1 cellular context compared by ENCODE assay signal in the genomic region with DNA sequence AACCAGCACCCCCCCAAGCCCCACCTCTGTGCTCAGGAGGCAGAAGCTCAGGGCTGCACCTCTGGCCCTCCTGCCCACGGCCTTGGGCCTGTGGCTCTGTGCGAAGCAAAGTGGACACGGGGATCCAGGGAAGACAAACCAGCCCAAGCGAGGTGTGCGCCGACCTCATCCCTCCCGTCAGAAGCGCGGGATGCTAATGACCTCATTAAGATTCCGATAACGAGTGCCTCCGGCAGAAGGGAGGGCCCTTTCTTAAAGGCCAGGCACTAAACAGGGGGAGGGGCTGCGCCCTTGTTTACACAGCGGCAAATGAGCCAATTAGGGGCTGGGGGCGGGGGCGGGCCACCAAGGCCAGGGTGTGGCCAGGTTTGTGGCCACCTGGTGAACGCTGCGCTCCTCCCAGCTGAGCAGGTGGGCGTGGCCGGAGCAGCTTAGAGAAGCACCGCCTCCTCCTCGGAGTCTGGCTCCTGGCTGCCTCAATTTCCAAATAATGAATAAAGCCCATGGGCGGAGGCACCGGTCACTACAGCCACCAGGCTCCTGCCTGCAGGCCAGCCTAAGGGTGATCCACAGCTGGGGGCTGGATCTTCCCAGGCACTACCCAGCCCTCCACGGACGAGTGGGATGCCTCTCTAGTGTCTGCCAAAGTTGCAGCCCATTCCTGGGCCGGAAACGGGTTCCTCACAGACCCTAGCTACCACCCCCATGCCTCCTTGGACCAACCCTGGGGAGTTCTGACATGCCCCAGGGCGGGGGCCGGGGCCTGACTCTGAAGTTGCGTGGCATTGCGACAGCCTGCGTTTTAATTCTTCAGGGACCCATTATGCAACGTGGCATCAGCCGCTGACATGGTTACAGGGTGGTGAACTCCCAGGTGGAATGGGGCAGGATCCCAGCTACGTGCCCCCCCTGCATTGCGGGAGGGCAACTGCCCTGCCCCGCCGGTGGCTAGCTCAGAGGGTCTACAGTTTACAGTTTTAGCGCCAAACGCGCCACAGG.
TF ChIP-seq lines count a peak whose summit lies in the region.

No MANE protein-coding gene starts in this region.

TF ChIP-seq in HepG2, 621 proteins besides CTCF, POLR2A, EP300 and RAD21 (continues in another document):
- TF ChIP-seq RARA (CRISPR knock-in tag; IDR thresholded peaks at IDR 0.05) (no peak), ZNF446 (CRISPR knock-in tag; IDR thresholded peaks at IDR 0.05) (0 out of 2 replicates have a peak, but pooled peaks have one; percentile 40), KMT2A (CRISPR knock-in tag; IDR thresholded peaks at IDR 0.05) (no peak), ZBTB7A (CRISPR knock-in tag; IDR thresholded peaks at IDR 0.05) (0 out of 2 replicates have a peak, but pooled peaks have one; percentile 4), RBM22 (optimal IDR thresholded peaks at IDR 0.05; ENCODE audit: low read length) (peak; percentile 76), ZNF790 (CRISPR knock-in tag; IDR thresholded peaks at IDR 0.05; ENCODE audit: borderline replicate concordance) (no peak), CEBPB (IDR thresholded peaks at IDR 0.05; ENCODE audit: borderline replicate concordance, low read depth, low read length) (peak; percentile 76; the same call in 1 of the 2 replicates), BORCS8-MEF2B (CRISPR knock-in tag; IDR thresholded peaks at IDR 0.05) (0 out of 2 replicates have a peak, but pooled peaks have one; percentile 30), ZNF75D (CRISPR knock-in tag; IDR thresholded peaks at IDR 0.05; ENCODE audit: borderline replicate concordance) (no peak), MZF1 (CRISPR knock-in tag; IDR thresholded peaks at IDR 0.05; ENCODE audit: borderline replicate concordance) (peak; percentile 20; the same call in 1 of the 2 replicates), ZFP36L2 (CRISPR knock-in tag; IDR thresholded peaks at IDR 0.05) (no peak), SSRP1 (CRISPR knock-in tag; IDR thresholded peaks at IDR 0.05) (no peak; the same call in 1 of the 2 replicates), AKAP8 (CRISPR knock-in tag; IDR thresholded peaks at IDR 0.05) (peak; percentile 14; the same call in 1 of the 2 replicates), ZNF749 (CRISPR knock-in tag; IDR thresholded peaks at IDR 0.05; ENCODE audit: borderline replicate concordance) (peak; percentile 68; the same call in 1 of the 2 replicates), NFYB (CRISPR knock-in tag; IDR thresholded peaks at IDR 0.05) (0 out of 2 replicates have a peak, but pooled peaks have one; percentile 15), FOXA3 (CRISPR knock-in tag; IDR thresholded peaks at IDR 0.05) (peak; percentile 58), CCDC6 (CRISPR knock-in tag; IDR thresholded peaks at IDR 0.05) (0 out of 2 replicates have a peak, but pooled peaks have one; percentile 30), RCOR2 (CRISPR knock-in tag; IDR thresholded peaks at IDR 0.05) (no peak), SP1 (IDR thresholded peaks at IDR 0.05) (no peak), SP1 (CRISPR knock-in tag; IDR thresholded peaks at IDR 0.05) (0 out of 2 replicates have a peak, but pooled peaks have one; percentile 12), ZNF350 (CRISPR knock-in tag; IDR thresholded peaks at IDR 0.05; ENCODE audit: borderline replicate concordance, low read depth) (peak; percentile 0; the same call in 1 of the 2 replicates), SOX13 (IDR thresholded peaks at IDR 0.05) (no peak), SOX13 (CRISPR knock-in tag; conservative IDR thresholded peaks at IDR 0.05 in 1 of 2, IDR thresholded peaks at IDR 0.05 in 1 of 2) (no peak), RBFOX2 (IDR thresholded peaks at IDR 0.05; ENCODE audit: low read depth, low read length) (peak; percentile 54), MAZ (IDR thresholded peaks at IDR 0.05; ENCODE audit: borderline replicate concordance, low read depth, low read length) (0 out of 2 replicates have a peak, but pooled peaks have one; percentile 2), MAZ (CRISPR knock-in tag; IDR thresholded peaks at IDR 0.05; ENCODE audit: low read depth) (no peak), FOXA1 (IDR thresholded peaks at IDR 0.05) (no peak), FOXA1 (CRISPR knock-in tag; IDR thresholded peaks at IDR 0.05) (peak; percentile 63), ZNF878 (CRISPR knock-in tag; IDR thresholded peaks at IDR 0.05) (no peak), ZFY (CRISPR knock-in tag; IDR thresholded peaks at IDR 0.05) (0 out of 2 replicates have a peak, but pooled peaks have one; percentile 12), PHF20 (CRISPR knock-in tag; IDR thresholded peaks at IDR 0.05) (0 out of 2 replicates have a peak, but pooled peaks have one; percentile 9), ZNF605 (CRISPR knock-in tag; IDR thresholded peaks at IDR 0.05) (peak; percentile 42; the same call in 1 of the 2 replicates), ZFP90 (CRISPR knock-in tag; IDR thresholded peaks at IDR 0.05; ENCODE audit: borderline replicate concordance) (no peak), KDM4B (CRISPR knock-in tag; IDR thresholded peaks at IDR 0.05) (0 out of 2 replicates have a peak, but pooled peaks have one; percentile 21), ZNF331 (CRISPR knock-in tag; IDR thresholded peaks at IDR 0.05) (0 out of 2 replicates have a peak, but pooled peaks have one; percentile 4), ZBTB38 (CRISPR knock-in tag; IDR thresholded peaks at IDR 0.05) (0 out of 2 replicates have a peak, but pooled peaks have one; percentile 33), IKZF1 (IDR thresholded peaks at IDR 0.05) (no peak), HOXA9 (CRISPR knock-in tag; IDR thresholded peaks at IDR 0.05; ENCODE audit: borderline replicate concordance) (no peak), AHR (CRISPR knock-in tag; IDR thresholded peaks at IDR 0.05) (0 out of 2 replicates have a peak, but pooled peaks have one; percentile 6), HMG20B (CRISPR knock-in tag; conservative IDR thresholded peaks at IDR 0.05) (no peak), PRPF4 (IDR thresholded peaks at IDR 0.05; ENCODE audit: low read depth, low read length, poor library complexity, severe bottlenecking) (peak; percentile 33), ZFAT (CRISPR knock-in tag; conservative IDR thresholded peaks at IDR 0.05) (no peak)
- TF ChIP-seq, protein P1, sequence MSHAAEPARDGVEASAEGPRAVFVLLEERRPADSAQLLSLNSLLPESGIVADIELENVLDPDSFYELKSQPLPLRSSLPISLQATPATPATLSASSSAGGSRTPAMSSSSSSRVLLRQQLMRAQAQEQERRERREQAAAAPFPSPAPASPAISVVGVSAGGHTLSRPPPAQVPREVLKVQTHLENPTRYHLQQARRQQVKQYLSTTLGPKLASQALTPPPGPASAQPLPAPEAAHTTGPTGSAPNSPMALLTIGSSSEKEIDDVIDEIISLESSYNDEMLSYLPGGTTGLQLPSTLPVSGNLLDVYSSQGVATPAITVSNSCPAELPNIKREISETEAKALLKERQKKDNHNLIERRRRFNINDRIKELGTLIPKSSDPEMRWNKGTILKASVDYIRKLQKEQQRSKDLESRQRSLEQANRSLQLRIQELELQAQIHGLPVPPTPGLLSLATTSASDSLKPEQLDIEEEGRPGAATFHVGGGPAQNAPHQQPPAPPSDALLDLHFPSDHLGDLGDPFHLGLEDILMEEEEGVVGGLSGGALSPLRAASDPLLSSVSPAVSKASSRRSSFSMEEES (CRISPR knock-in tag; IDR thresholded peaks at IDR 0.05), result no peak
- TF ChIP-seq, protein P2, sequence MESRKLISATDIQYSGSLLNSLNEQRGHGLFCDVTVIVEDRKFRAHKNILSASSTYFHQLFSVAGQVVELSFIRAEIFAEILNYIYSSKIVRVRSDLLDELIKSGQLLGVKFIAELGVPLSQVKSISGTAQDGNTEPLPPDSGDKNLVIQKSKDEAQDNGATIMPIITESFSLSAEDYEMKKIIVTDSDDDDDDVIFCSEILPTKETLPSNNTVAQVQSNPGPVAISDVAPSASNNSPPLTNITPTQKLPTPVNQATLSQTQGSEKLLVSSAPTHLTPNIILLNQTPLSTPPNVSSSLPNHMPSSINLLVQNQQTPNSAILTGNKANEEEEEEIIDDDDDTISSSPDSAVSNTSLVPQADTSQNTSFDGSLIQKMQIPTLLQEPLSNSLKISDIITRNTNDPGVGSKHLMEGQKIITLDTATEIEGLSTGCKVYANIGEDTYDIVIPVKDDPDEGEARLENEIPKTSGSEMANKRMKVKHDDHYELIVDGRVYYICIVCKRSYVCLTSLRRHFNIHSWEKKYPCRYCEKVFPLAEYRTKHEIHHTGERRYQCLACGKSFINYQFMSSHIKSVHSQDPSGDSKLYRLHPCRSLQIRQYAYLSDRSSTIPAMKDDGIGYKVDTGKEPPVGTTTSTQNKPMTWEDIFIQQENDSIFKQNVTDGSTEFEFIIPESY (CRISPR knock-in tag; IDR thresholded peaks at IDR 0.05), result peak; percentile 74
- TF ChIP-seq, protein P3, sequence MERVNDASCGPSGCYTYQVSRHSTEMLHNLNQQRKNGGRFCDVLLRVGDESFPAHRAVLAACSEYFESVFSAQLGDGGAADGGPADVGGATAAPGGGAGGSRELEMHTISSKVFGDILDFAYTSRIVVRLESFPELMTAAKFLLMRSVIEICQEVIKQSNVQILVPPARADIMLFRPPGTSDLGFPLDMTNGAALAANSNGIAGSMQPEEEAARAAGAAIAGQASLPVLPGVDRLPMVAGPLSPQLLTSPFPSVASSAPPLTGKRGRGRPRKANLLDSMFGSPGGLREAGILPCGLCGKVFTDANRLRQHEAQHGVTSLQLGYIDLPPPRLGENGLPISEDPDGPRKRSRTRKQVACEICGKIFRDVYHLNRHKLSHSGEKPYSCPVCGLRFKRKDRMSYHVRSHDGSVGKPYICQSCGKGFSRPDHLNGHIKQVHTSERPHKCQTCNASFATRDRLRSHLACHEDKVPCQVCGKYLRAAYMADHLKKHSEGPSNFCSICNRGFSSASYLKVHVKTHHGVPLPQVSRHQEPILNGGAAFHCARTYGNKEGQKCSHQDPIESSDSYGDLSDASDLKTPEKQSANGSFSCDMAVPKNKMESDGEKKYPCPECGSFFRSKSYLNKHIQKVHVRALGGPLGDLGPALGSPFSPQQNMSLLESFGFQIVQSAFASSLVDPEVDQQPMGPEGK (CRISPR knock-in tag; IDR thresholded peaks at IDR 0.05), result peak; percentile 77
- TF ChIP-seq, protein P4, sequence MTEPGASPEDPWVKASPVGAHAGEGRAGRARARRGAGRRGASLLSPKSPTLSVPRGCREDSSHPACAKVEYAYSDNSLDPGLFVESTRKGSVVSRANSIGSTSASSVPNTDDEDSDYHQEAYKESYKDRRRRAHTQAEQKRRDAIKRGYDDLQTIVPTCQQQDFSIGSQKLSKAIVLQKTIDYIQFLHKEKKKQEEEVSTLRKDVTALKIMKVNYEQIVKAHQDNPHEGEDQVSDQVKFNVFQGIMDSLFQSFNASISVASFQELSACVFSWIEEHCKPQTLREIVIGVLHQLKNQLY (CRISPR knock-in tag; IDR thresholded peaks at IDR 0.05), result no peak
- TF ChIP-seq, protein P5, sequence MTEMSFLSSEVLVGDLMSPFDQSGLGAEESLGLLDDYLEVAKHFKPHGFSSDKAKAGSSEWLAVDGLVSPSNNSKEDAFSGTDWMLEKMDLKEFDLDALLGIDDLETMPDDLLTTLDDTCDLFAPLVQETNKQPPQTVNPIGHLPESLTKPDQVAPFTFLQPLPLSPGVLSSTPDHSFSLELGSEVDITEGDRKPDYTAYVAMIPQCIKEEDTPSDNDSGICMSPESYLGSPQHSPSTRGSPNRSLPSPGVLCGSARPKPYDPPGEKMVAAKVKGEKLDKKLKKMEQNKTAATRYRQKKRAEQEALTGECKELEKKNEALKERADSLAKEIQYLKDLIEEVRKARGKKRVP (CRISPR knock-in tag; IDR thresholded peaks at IDR 0.05), result peak in 1 of 2 experiments; percentile 62; a peak in 1 of 4 replicates
- TF ChIP-seq, protein P6, sequence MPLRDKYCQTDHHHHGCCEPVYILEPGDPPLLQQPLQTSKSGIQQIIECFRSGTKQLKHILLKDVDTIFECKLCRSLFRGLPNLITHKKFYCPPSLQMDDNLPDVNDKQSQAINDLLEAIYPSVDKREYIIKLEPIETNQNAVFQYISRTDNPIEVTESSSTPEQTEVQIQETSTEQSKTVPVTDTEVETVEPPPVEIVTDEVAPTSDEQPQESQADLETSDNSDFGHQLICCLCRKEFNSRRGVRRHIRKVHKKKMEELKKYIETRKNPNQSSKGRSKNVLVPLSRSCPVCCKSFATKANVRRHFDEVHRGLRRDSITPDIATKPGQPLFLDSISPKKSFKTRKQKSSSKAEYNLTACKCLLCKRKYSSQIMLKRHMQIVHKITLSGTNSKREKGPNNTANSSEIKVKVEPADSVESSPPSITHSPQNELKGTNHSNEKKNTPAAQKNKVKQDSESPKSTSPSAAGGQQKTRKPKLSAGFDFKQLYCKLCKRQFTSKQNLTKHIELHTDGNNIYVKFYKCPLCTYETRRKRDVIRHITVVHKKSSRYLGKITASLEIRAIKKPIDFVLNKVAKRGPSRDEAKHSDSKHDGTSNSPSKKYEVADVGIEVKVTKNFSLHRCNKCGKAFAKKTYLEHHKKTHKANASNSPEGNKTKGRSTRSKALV (CRISPR knock-in tag; IDR thresholded peaks at IDR 0.05), result no peak
- TF ChIP-seq, protein P7, sequence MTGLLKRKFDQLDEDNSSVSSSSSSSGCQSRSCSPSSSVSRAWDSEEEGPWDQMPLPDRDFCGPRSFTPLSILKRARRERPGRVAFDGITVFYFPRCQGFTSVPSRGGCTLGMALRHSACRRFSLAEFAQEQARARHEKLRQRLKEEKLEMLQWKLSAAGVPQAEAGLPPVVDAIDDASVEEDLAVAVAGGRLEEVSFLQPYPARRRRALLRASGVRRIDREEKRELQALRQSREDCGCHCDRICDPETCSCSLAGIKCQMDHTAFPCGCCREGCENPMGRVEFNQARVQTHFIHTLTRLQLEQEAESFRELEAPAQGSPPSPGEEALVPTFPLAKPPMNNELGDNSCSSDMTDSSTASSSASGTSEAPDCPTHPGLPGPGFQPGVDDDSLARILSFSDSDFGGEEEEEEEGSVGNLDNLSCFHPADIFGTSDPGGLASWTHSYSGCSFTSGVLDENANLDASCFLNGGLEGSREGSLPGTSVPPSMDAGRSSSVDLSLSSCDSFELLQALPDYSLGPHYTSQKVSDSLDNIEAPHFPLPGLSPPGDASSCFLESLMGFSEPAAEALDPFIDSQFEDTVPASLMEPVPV (CRISPR knock-in tag; IDR thresholded peaks at IDR 0.05), result 0 out of 2 replicates have a peak, but pooled peaks have one; percentile 51
- TF ChIP-seq, protein P8, sequence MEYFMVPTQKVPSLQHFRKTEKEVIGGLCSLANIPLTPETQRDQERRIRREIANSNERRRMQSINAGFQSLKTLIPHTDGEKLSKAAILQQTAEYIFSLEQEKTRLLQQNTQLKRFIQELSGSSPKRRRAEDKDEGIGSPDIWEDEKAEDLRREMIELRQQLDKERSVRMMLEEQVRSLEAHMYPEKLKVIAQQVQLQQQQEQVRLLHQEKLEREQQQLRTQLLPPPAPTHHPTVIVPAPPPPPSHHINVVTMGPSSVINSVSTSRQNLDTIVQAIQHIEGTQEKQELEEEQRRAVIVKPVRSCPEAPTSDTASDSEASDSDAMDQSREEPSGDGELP (IDR thresholded peaks at IDR 0.05; ENCODE audit: borderline replicate concordance, low read depth), result peak; percentile 24; the same call in 1 of the 2 replicates
- TF ChIP-seq, protein P9, sequence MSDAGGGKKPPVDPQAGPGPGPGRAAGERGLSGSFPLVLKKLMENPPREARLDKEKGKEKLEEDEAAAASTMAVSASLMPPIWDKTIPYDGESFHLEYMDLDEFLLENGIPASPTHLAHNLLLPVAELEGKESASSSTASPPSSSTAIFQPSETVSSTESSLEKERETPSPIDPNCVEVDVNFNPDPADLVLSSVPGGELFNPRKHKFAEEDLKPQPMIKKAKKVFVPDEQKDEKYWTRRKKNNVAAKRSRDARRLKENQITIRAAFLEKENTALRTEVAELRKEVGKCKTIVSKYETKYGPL (CRISPR knock-in tag; IDR thresholded peaks at IDR 0.05), result 0 out of 2 replicates have a peak, but pooled peaks have one; percentile 23
